In the genomic region with DNA sequence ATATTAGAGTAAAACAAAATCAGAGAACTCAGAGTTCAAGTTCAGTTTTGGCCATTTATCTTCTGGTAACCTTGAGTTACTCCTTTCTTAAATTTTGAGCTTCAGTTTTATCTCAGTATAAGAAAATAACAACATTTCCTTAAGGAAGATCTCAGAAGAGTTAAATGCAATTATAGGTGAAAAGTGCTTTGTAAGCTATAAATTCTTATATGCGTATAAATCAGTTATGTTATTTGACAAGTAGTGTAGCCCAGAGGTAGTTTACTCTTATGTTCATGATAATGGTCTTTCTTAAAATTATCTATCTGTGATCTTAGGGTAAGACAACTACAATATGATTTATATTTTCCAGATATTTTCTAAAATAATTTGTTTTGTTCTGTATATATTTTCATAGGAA, we compare ENCODE assay signal across 9 cellular contexts.
"Had no signal": no experiment of that assay in that cellular context is flagged by ENCODE, and none has a peak within 500 bp of the region (broad histone marks: within the 10 kb centered on the region; RNA-seq: fewer than 3 reads in every experiment).

No MANE protein-coding gene starts in this region.

- FAIRE-seq: H1, H54 had no signal

- H3K4me2 ChIP-seq: GM23338 had no signal

- DNase-seq: H9, HCEC 1CT, Kasumi-1, KG1 had no signal

- H3K4me3 Mint-ChIP-seq: GM23338, H9, IgD-negative memory B cell had no signal

- H3K27ac Mint-ChIP-seq: GM23338, H9, IgD-negative memory B cell had no signal

- ATAC-seq: GM23338 had no signal

- H3K27me3 Mint-ChIP-seq: IgD-negative memory B cell had no signal

- H3K27ac ChIP-seq: HL-60 had no signal

- H3K4me1 Mint-ChIP-seq: GM23338, IgD-negative memory B cell had no signal

- H2AFZ ChIP-seq: GM23338 had no signal

- H3K4me3 ChIP-seq: GM23338 had no signal
